Comparison of ENCODE assay signal across 16 cellular contexts in genomic region chr21:41633627-41634026, GRCh38.
DNase-seq lines count a peak whose midpoint lies in the region; ATAC-seq, FAIRE-seq and TF ChIP-seq lines count a peak whose summit lies in the region.
"Had no signal": no experiment of that assay in that cellular context is flagged by ENCODE, and none has a peak within 500 bp of the region (broad histone marks: within the 10 kb centered on the region; RNA-seq: fewer than 3 reads in every experiment).

No MANE protein-coding gene starts in this region.

- H3K4me3 ChIP-seq in breast epithelium (no peak overlapping the region), K562 (no peak overlapping the region), lower lobe of right lung (no peak overlapping the region), gastrocnemius medialis (no peak overlapping the region)

- H3K27ac ChIP-seq in breast epithelium (peak overlapping the region; percentile 78), K562 (ENCODE audit: extremely low read depth, low read depth, low read length) (no peak overlapping the region), lower lobe of right lung (peak overlapping the region; percentile 41), gastrocnemius medialis (no peak overlapping the region)
- H3K27ac ChIP-seq: 22Rv1 had no signal

- 1% methylated on average over 4 of the region's 4 CpGs for WGBS in K562 (ENCODE audit: insufficient coverage, low coverage, missing lambda C conversion rate)

- in situ Hi-C loops in K562 (cut with MboI) (no loop called here), gastrocnemius medialis (cut with MboI; ENCODE audit: low sequenced_read_pairs in 4 of 4) (no loop called here)

- BruUV-seq in MCF 10A (replicated peaks; lab: Mats Ljungman, UMichigan), result no TSS peak
- BruUV-seq in K562 (replicated peaks; lab: Mats Ljungman, UMichigan), result no TSS peak

- H4K20me1 ChIP-seq in K562 (replicated peaks; ENCODE audit: control insufficient read depth, insufficient read depth, low read length), result peaks cover 4% of the 10 kb centered on the region

- H3K9me3 Mint-ChIP-seq in MCF 10A (ENCODE audit: unreplicated experiment), result peaks cover 16% of the 10 kb centered on the region

- H3K4me1 Mint-ChIP-seq in MCF 10A (ENCODE audit: insufficient read depth, unreplicated experiment), result peaks cover 49% of the 10 kb centered on the region
- H3K4me1 Mint-ChIP-seq: B cell had no signal

- H3K36me3 ChIP-seq in breast epithelium, result no peaks in the 10 kb centered on the region
- no peaks in the 10 kb centered on the region for H3K36me3 ChIP-seq in K562 (ENCODE audit: control insufficient read depth, insufficient read depth, low read length)
- no peaks in the 10 kb centered on the region for H3K36me3 ChIP-seq in lower lobe of right lung
- no peaks in the 10 kb centered on the region for H3K36me3 ChIP-seq in gastrocnemius medialis

- H3K4me2 ChIP-seq in K562 (ENCODE audit: insufficient read depth, low read length), result no peak overlapping the region

- H3K27me3 ChIP-seq in breast epithelium, result no peaks in the 10 kb centered on the region
- peaks cover 4 to 26% of the 10 kb centered on the region in 2 experiments; a peak in 4 of 5 replicates for H3K27me3 ChIP-seq in K562 (ENCODE audit: control insufficient read depth in 2 of 2, insufficient read depth in 2 of 2, low read length in 2 of 2)
- H3K27me3 ChIP-seq in lower lobe of right lung (ENCODE audit: low read depth), result no peaks in the 10 kb centered on the region
- H3K27me3 ChIP-seq in gastrocnemius medialis, result no peaks in the 10 kb centered on the region

- no peak overlapping the region for H3K4me3 Mint-ChIP-seq in MCF 10A (ENCODE audit: unreplicated experiment)
- H3K4me3 Mint-ChIP-seq: B cell, H9 had no signal

- H3K9me1 ChIP-seq in K562 (ENCODE audit: control insufficient read depth, insufficient read depth, low read length), result no peaks in the 10 kb centered on the region

- no peak overlapping the region for H2AFZ ChIP-seq in K562 (ENCODE audit: low read depth, low read length)

- peaks cover 12% of the 10 kb centered on the region for H3K36me3 Mint-ChIP-seq in MCF 10A (ENCODE audit: insufficient read depth, unreplicated experiment)

- DNase-seq in breast epithelium (ENCODE audit: low spot score in 2 of 2) (no peak), MCF 10A (ENCODE audit: unreplicated experiment) (no peak), K562 (ENCODE audit: extremely low read depth in 1 of 4, low spot score in 3 of 4) (no peak), lower lobe of right lung (no peak), gastrocnemius medialis (no peak), A172 (ENCODE audit: low spot score) (no peak)
- no peak for DNase-seq in stimulated activated naive CD4-positive, alpha-beta T cell (lab: John Stamatoyannopoulos, UW)
- DNase-seq: NCI-H2081 treated with DMSO at 0.1 percent for 48 hours; NCI-H510A; NCI-H748 treated with DMSO at 0.1 percent for 48 hours; NK-92 treated with Interleukin-12 subunit alpha and Interleukin-12 subunit beta, amount 100 ng/mL, for 24 hours had no signal

- ATAC-seq in K562 (no peak), lower lobe of right lung (no peak), gastrocnemius medialis (no peak), GM21723 (IDR thresholded peaks at IDR 0.05; ENCODE audit: unreplicated experiment) (no peak)

- no peaks in the 10 kb centered on the region for H3K27me3 Mint-ChIP-seq in MCF 10A (ENCODE audit: insufficient read depth, unreplicated experiment)

- TF ChIP-seq POLR2A in breast epithelium (IDR thresholded peaks at IDR 0.05) (no peak), K562 (conservative IDR thresholded peaks at IDR 0.05) (no peak), gastrocnemius medialis (IDR thresholded peaks at IDR 0.05) (no peak)

- peaks cover 0 to 5% of the 10 kb centered on the region in 2 donors for H3K9me3 ChIP-seq in breast epithelium
- H3K9me3 ChIP-seq in K562 (replicated peaks; ENCODE audit: control insufficient read depth, insufficient read depth, low read depth, low read length), result no peaks in the 10 kb centered on the region
- peaks cover 4% of the 10 kb centered on the region for H3K9me3 ChIP-seq in lower lobe of right lung
- H3K9me3 ChIP-seq in gastrocnemius medialis, result no peaks in the 10 kb centered on the region

- no peak overlapping the region for H3K9ac ChIP-seq in K562 (ENCODE audit: insufficient read depth in 1 of 2, low read depth in 2 of 2, low read length in 2 of 2)

- POLR2A ChIA-PET in MCF 10A (lab: Yijun Ruan, JAX), result interaction anchor here (0.7 to 9.4 kb wide), 13 partner anchors 10 to 466 kb away, joined by 3 to 208 read pairs (median 9); no protein-coding TSS in a partner anchor
- POLR2A ChIA-PET in K562 (lab: Yijun Ruan, JAX), result no interaction called here

- H3K79me2 ChIP-seq in K562 (ENCODE audit: control insufficient read depth, insufficient read depth, low read length), result no peaks in the 10 kb centered on the region

- no peak for TF ChIP-seq CTCF in breast epithelium (IDR thresholded peaks at IDR 0.05)
- TF ChIP-seq CTCF in MCF 10A (IDR thresholded peaks at IDR 0.05; ENCODE audit: unreplicated experiment), result no peak
- TF ChIP-seq CTCF in K562 (IDR thresholded peaks at IDR 0.05 in 2 of 3, conservative IDR thresholded peaks at IDR 0.05 in 1 of 3; ENCODE audit: insufficient read depth in 2 of 3, low read depth in 1 of 3, low read length in 3 of 3), result no peak
- TF ChIP-seq CTCF in lower lobe of right lung (IDR thresholded peaks at IDR 0.05), result no peak
- no peak for TF ChIP-seq CTCF in gastrocnemius medialis (IDR thresholded peaks at IDR 0.05 in 4 of 5, conservative IDR thresholded peaks at IDR 0.05 in 1 of 5)

- no peak for FAIRE-seq in K562 (lab: Jason Lieb, UNC)
- FAIRE-seq: G401.6 had no signal

- CTCF ChIA-PET in MCF 10A (lab: Yijun Ruan, JAX) (interaction anchor here (0.6 to 1.9 kb wide), 4 partner anchors 11 to 153 kb away, joined by 3 to 6 read pairs (median 3); no protein-coding TSS in a partner anchor), K562 (lab: Yijun Ruan, JAX; ENCODE audit: low intra/inter-chr PET ratio) (no interaction called here)

- TF ChIP-seq RAD21 in K562 (CRISPR knock-in tag; conservative IDR thresholded peaks at IDR 0.05 in 1 of 2, IDR thresholded peaks at IDR 0.05 in 1 of 2), result no peak

- intact Hi-C loops in breast epithelium (cut with DNase I; ENCODE audit: low total_unique reads), result no loop called here
- intact Hi-C loops in MCF 10A (cut with micrococcal nuclease), result loop anchor here (5.0 kb wide), 1 partner anchor 44 kb away; no protein-coding TSS in a partner anchor
- intact Hi-C loops in K562 (cut with micrococcal nuclease), result no loop called here
- intact Hi-C loops in lower lobe of right lung (cut with DNase I), result no loop called here
- intact Hi-C loops in gastrocnemius medialis (cut with DNase I; ENCODE audit: low total_unique reads), result no loop called here

- TF ChIP-seq EP300 in K562 (IDR thresholded peaks at IDR 0.05; ENCODE audit: low read length), result no peak

- H3K27ac Mint-ChIP-seq in MCF 10A (ENCODE audit: low read depth, unreplicated experiment), result no peak overlapping the region
- H3K27ac Mint-ChIP-seq: B cell, H9 had no signal

- peaks cover 0 to 3% of the 10 kb centered on the region in 2 donors for H3K4me1 ChIP-seq in breast epithelium
- peaks cover 0 to 3% of the 10 kb centered on the region in 2 experiments; a peak in 1 of 5 replicates for H3K4me1 ChIP-seq in K562 (replicated peaks in 1 of 2; ENCODE audit: control insufficient read depth in 2 of 2, insufficient read depth in 2 of 2, low read length in 2 of 2)
- no peaks in the 10 kb centered on the region for H3K4me1 ChIP-seq in lower lobe of right lung
- no peaks in the 10 kb centered on the region for H3K4me1 ChIP-seq in gastrocnemius medialis

TF ChIP-seq in K562, 482 proteins besides CTCF, POLR2A, EP300 and RAD21:
- TF ChIP-seq ARHGAP35 (IDR thresholded peaks at IDR 0.05; ENCODE audit: partially characterized antibody), result peak; percentile 14
- no peak for TF ChIP-seq ZZZ3 (IDR thresholded peaks at IDR 0.05)
- peak; percentile 19; the same call in 1 of the 2 replicates for TF ChIP-seq PKNOX1 (IDR thresholded peaks at IDR 0.05)
- TF ChIP-seq ZNF408 (CRISPR knock-in tag; IDR thresholded peaks at IDR 0.05; ENCODE audit: low read depth), result no peak
- no peak for TF ChIP-seq RBM34 (IDR thresholded peaks at IDR 0.05; ENCODE audit: borderline replicate concordance, insufficient read depth, low read length)
- no peak for TF ChIP-seq STAT5A (IDR thresholded peaks at IDR 0.05; ENCODE audit: borderline replicate concordance, low read length)
- TF ChIP-seq MEIS2 (IDR thresholded peaks at IDR 0.05; ENCODE audit: partially characterized antibody), result peak; percentile 22

Comparison
In these comparisons a context has a peak if more than half of its experiments do, and no peak if none do; other contexts are left out.
1. H3K27ac ChIP-seq: peak in breast epithelium (2 of 2) and lower lobe of right lung (single experiment); none in K562 (single experiment) and gastrocnemius medialis (0 of 4).